18 cellular contexts compared by ENCODE assay signal in genomic region chr12:113747048-113747447, GRCh38.
DNase-seq lines count a peak whose midpoint lies in the region; ATAC-seq and TF ChIP-seq lines count a peak whose summit lies in the region.
"Had no signal": no experiment of that assay in that cellular context is flagged by ENCODE, and none has a peak within 500 bp of the region (broad histone marks: within the 10 kb centered on the region; RNA-seq: fewer than 3 reads in every experiment).

No MANE protein-coding gene starts in this region.

- no peaks in the 10 kb centered on the region for H3K79me2 ChIP-seq in fibroblast of lung (ENCODE audit: control insufficient read depth, insufficient read depth, low read length)

- H3K27ac ChIP-seq in fibroblast of lung (ENCODE audit: insufficient read depth, low read length), result no peak overlapping the region
- H3K27ac ChIP-seq: cardiac muscle cell, WERI-Rb-1 had no signal

- in situ Hi-C loops in ACHN (cut with HindIII; ENCODE audit: low pct_ligation_motif_present, low pct_unique_long_range_greater_than_20kb, low sequenced_read_pairs), result no loop called here

- H3K4me1 ChIP-seq in fibroblast of lung (ENCODE audit: control insufficient read depth, extremely low read depth, insufficient read depth, low read length), result no peaks in the 10 kb centered on the region

- no peak overlapping the region for H3K4me2 ChIP-seq in fibroblast of lung (ENCODE audit: extremely low read depth, insufficient read depth, low read length)

- ATAC-seq in GM18519 (IDR thresholded peaks at IDR 0.05; ENCODE audit: low FRiP score, unreplicated experiment), result no peak
- ATAC-seq: activated T-helper 17 cell treated with anti-CD3 and anti-CD28 coated beads, Interleukin-2, amount 50 U/mL, for 72 hours had no signal

- H3K4me3 ChIP-seq in fibroblast of lung (replicated peaks in 1 of 4; ENCODE audit: control extremely low read depth in 1 of 4, insufficient read depth in 1 of 4, low read depth in 3 of 4, low read length in 4 of 4), result no peak overlapping the region
- H3K4me3 ChIP-seq: cardiac muscle cell had no signal

- no peaks in the 10 kb centered on the region for H3K36me3 ChIP-seq in fibroblast of lung (ENCODE audit: control insufficient read depth, insufficient read depth, low read length)
- H3K36me3 ChIP-seq: cardiac muscle cell, WERI-Rb-1 had no signal

- H3K27me3 ChIP-seq in fibroblast of lung (ENCODE audit: control insufficient read depth, insufficient read depth, low read length), result no peaks in the 10 kb centered on the region

- TF ChIP-seq CTCF in fibroblast of lung (conservative IDR thresholded peaks at IDR 0.05 in 1 of 2, IDR thresholded peaks at IDR 0.05 in 1 of 2; ENCODE audit: low read depth in 1 of 2, low read length in 2 of 2), result no peak

- no peaks in the 10 kb centered on the region for H3K9me3 ChIP-seq in fibroblast of lung (ENCODE audit: control insufficient read depth, insufficient read depth, low read depth, low read length)

- DNase-seq in NCI-H1417 (lab: John Stamatoyannopoulos, UW) (peak; percentile 45 to 76 (median 62)), NCI-H1417 treated with DMSO at 0.1 percent for 48 hours (lab: John Stamatoyannopoulos, UW) (no peak), COR-L47 (lab: John Stamatoyannopoulos, UW) (peak; percentile 66), NCI-H2171 treated with DMSO at 0.1 percent for 48 hours (lab: John Stamatoyannopoulos, UW) (peak; percentile 40), fibroblast of lung (ENCODE audit: low read depth in 2 of 2) (peak; percentile 3 to 4), T-helper 9 cell (no peak), ACHN (no peak)
- DNase-seq: activated CD8-positive, alpha-beta memory T cell treated with anti-CD3 and anti-CD28 coated beads for 24 hours; CD4-positive, CD25-positive, alpha-beta regulatory T cell; GF-D8; kidney; MV-4-11; NCI-H526 treated with DMSO at 0.1 percent for 48 hours; T-helper 1 cell; WERI-Rb-1 had no signal

- no peak overlapping the region for H3K9ac ChIP-seq in fibroblast of lung (ENCODE audit: insufficient read depth, low read length)

- no peak overlapping the region for H2AFZ ChIP-seq in fibroblast of lung (ENCODE audit: low read length)

- no peaks in the 10 kb centered on the region for H4K20me1 ChIP-seq in fibroblast of lung (ENCODE audit: control insufficient read depth, extremely low read depth, insufficient read depth, low read length)

Comparison
In these comparisons a context has a peak if more than half of its experiments do, and no peak if none do; other contexts are left out.
1. DNase-seq: peak in NCI-H1417 (3 of 3), COR-L47 (single experiment), NCI-H2171 treated with DMSO at 0.1 percent for 48 hours (single experiment) and fibroblast of lung (2 of 2); none in NCI-H1417 treated with DMSO at 0.1 percent for 48 hours (single experiment), T-helper 9 cell (single experiment) and ACHN (single experiment).